Comparison of ENCODE assay signal across 13 cellular contexts in the genomic region with DNA sequence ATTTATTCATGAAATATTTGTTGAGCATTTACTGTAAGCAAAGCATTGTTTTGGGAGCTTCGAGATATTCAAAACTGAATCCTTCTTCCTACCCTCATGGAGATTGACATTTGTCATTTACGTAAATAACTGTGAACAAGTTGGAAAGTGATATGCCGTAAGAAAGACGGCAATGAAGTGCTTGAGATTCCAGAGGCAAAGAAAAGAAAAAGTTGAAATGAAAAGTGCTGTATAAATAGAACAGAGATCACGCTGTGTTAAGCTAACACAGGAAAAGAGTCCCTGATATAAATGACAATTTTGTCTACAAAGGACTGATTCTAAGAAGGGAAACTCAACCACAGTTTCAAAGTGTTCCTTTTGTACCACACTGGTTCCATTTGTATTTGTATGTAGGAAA. TPM values are rescaled to one million over a fixed set of nuclear protein-coding genes. Genes with fewer than 3 reads are reported as not detected.
DNase-seq lines count a peak whose midpoint lies in the region; ATAC-seq, FAIRE-seq and TF ChIP-seq lines count a peak whose summit lies in the region.
"Had no signal": no experiment of that assay in that cellular context is flagged by ENCODE, and none has a peak within 500 bp of the region (broad histone marks: within the 10 kb centered on the region; RNA-seq: fewer than 3 reads in every experiment).

No MANE protein-coding gene starts in this region.

- TF ChIP-seq CTCF in WERI-Rb-1 (IDR thresholded peaks at IDR 0.05; ENCODE audit: low read depth, low read length) (no peak), endothelial cell of umbilical vein (IDR thresholded peaks at IDR 0.05; ENCODE audit: extremely low read depth in 1 of 2, insufficient read depth in 1 of 2, low read depth in 1 of 2, low read length in 2 of 2) (no peak), neural crest cell (conservative IDR thresholded peaks at IDR 0.05) (no peak)

- no peak for FAIRE-seq in endothelial cell of umbilical vein (lab: Jason Lieb, UNC)

- peak overlapping the region; percentile 57 for H3K9ac ChIP-seq in endothelial cell of umbilical vein (replicated peaks; ENCODE audit: extremely low read depth, insufficient read depth, low read length)

- H3K4me3 Mint-ChIP-seq in neural crest cell = no peak overlapping the region
- H3K4me3 Mint-ChIP-seq: H9 had no signal

- H3K9me3 ChIP-seq in WERI-Rb-1 (ENCODE audit: severe bottlenecking) (no peaks in the 10 kb centered on the region), endothelial cell of umbilical vein (replicated peaks; ENCODE audit: control insufficient read depth, insufficient read depth, low read length) (no peaks in the 10 kb centered on the region)

- H3K27me3 ChIP-seq in WERI-Rb-1 (ENCODE audit: insufficient read depth, low read depth, severe bottlenecking) (no peaks in the 10 kb centered on the region), endothelial cell of umbilical vein (ENCODE audit: control insufficient read depth in 2 of 2, insufficient read depth in 2 of 2, low read length in 2 of 2) (no peaks in the 10 kb centered on the region)

- H3K4me3 ChIP-seq in WERI-Rb-1 (ENCODE audit: low read depth, low read length) (peak overlapping the region; percentile 41), endothelial cell of umbilical vein (replicated peaks in 1 of 3; ENCODE audit: insufficient read depth in 1 of 3, low read depth in 1 of 3, low read length in 3 of 3) (no peak overlapping the region)

- H3K9me1 ChIP-seq in endothelial cell of umbilical vein (replicated peaks; ENCODE audit: control insufficient read depth, extremely low read depth, insufficient read depth, low read length) = no peaks in the 10 kb centered on the region

- H3K27ac ChIP-seq in WERI-Rb-1 (peak overlapping the region; percentile 70), endothelial cell of umbilical vein (ENCODE audit: insufficient read depth, low read depth, low read length) (peak overlapping the region; percentile 86)

- peaks cover 18% of the 10 kb centered on the region for H3K4me1 Mint-ChIP-seq in neural crest cell

- H2AFZ ChIP-seq in endothelial cell of umbilical vein (ENCODE audit: low read depth, low read length) = peak overlapping the region; percentile 31

- DNase-seq in WERI-Rb-1 (no peak), endothelial cell of umbilical vein (ENCODE audit: low read depth, low spot score) (peak; percentile 28), neural crest cell (ENCODE audit: low read depth, low spot score) (no peak), superior temporal gyrus (ENCODE audit: extremely low spot score) (peak; percentile 61)
- DNase-seq: C1 segment of cervical spinal cord, H9, NCI-H1048, NCI-H146, NCI-H2081 treated with DMSO at 0.1 percent for 48 hours, NCI-H526 treated with DMSO at 0.1 percent for 48 hours had no signal

- CTCF ChIA-PET in endothelial cell of umbilical vein (lab: Charles Lee) = interaction anchor here (0.8 to 6.6 kb wide), 6 partner anchors 9 to 489 kb away, joined by 4 to 85 read pairs (median 17); no protein-coding TSS in a partner anchor

- no peaks in the 10 kb centered on the region for H3K9me3 Mint-ChIP-seq in neural crest cell
- H3K9me3 Mint-ChIP-seq: H9 had no signal

- POLR2A ChIA-PET in endothelial cell of umbilical vein (lab: Charles Lee) = interaction anchor here (0.9 kb wide), 1 partner anchor 75 kb away, joined by 3 read pairs; no protein-coding TSS in a partner anchor

- H3K27ac Mint-ChIP-seq in neural crest cell (ENCODE audit: unreplicated experiment) = peak overlapping the region; percentile 90
- H3K27ac Mint-ChIP-seq: H9 had no signal

- no peak for TF ChIP-seq POLR2A in endothelial cell of umbilical vein (IDR thresholded peaks at IDR 0.05; ENCODE audit: low read depth, low read length)

- no peak overlapping the region for H3K4me2 ChIP-seq in endothelial cell of umbilical vein (ENCODE audit: insufficient read depth, low read length)

- H3K27me3 Mint-ChIP-seq in neural crest cell (ENCODE audit: low read depth) = no peaks in the 10 kb centered on the region

- TSS peak; percentile 92 for BruUV-seq in endothelial cell of umbilical vein (replicated peaks; lab: Mats Ljungman, UMichigan)

- dilution Hi-C loops in endothelial cell of umbilical vein (cut with MboI; ENCODE audit: extremely low pct_ligation_motif_present, low sequenced_read_pairs) = no loop called here

- H4K20me1 ChIP-seq in endothelial cell of umbilical vein (replicated peaks; ENCODE audit: control insufficient read depth, extremely low read depth, insufficient read depth, low read length) = no peaks in the 10 kb centered on the region

- H3K36me3 ChIP-seq in WERI-Rb-1 = peaks cover 7% of the 10 kb centered on the region
- H3K36me3 ChIP-seq in endothelial cell of umbilical vein (ENCODE audit: control insufficient read depth in 2 of 2, extremely low read depth in 1 of 2, insufficient read depth in 2 of 2, low read length in 2 of 2) = no peaks in the 10 kb centered on the region

- no peaks in the 10 kb centered on the region for H3K79me2 ChIP-seq in endothelial cell of umbilical vein (ENCODE audit: control insufficient read depth, insufficient read depth, low read length)

- H3K36me3 Mint-ChIP-seq in neural crest cell (ENCODE audit: low read depth) = no peaks in the 10 kb centered on the region

- intact Hi-C loops in endothelial cell of umbilical vein (cut with micrococcal nuclease) = loop anchor here (2.0 to 10.0 kb wide), 3 partner anchors 14 to 418 kb away; a partner anchor contains a TSS

- ATAC-seq in HG03342 (IDR thresholded peaks at IDR 0.05; ENCODE audit: unreplicated experiment) (no peak), HG03442 (IDR thresholded peaks at IDR 0.05; ENCODE audit: unreplicated experiment) (no peak), GM21515 (IDR thresholded peaks at IDR 0.05; ENCODE audit: unreplicated experiment) (no peak)

- peaks cover 23% of the 10 kb centered on the region for H3K4me1 ChIP-seq in endothelial cell of umbilical vein (ENCODE audit: control insufficient read depth, extremely low read depth, insufficient read depth, low read length)

TF ChIP-seq in endothelial cell of umbilical vein, 7 proteins besides CTCF, POLR2A, EP300 and RAD21:
- no peak for TF ChIP-seq MYC (IDR thresholded peaks at IDR 0.05; ENCODE audit: low read depth, low read length)
- TF ChIP-seq FOS (IDR thresholded peaks at IDR 0.05; ENCODE audit: borderline replicate concordance, insufficient read depth, low read length) = no peak
- no peak for TF ChIP-seq GATA2 (IDR thresholded peaks at IDR 0.05; ENCODE audit: insufficient read depth, insufficient read length, low read depth, low read length)
- no peak for TF ChIP-seq JUN (IDR thresholded peaks at IDR 0.05; ENCODE audit: borderline replicate concordance, insufficient read depth, insufficient read length, low read depth)
- TF ChIP-seq, protein P1, sequence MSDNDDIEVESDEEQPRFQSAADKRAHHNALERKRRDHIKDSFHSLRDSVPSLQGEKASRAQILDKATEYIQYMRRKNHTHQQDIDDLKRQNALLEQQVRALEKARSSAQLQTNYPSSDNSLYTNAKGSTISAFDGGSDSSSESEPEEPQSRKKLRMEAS (IDR thresholded peaks at IDR 0.05; ENCODE audit: insufficient read depth, insufficient read length) = no peak
- TF ChIP-seq POLR2AphosphoS5 (IDR thresholded peaks at IDR 0.05; ENCODE audit: insufficient read depth, low read depth, low read length) = no peak
- no peak for TF ChIP-seq EZH2 (IDR thresholded peaks at IDR 0.05; ENCODE audit: borderline replicate concordance, low read depth, low read length, severe bottlenecking)

RNA-seq across cellular contexts. Expression of a gene that starts 1.8 kb away (rescaled TPM):
- total RNA-seq in endothelial cell of umbilical vein (8.7 and 11.3 TPM in 2 replicates), neural crest cell (0.14 TPM in 1 of 2 replicates, not detected in the other)
- 18.2 and 30.8 TPM in 2 replicates for polyA plus RNA-seq in endothelial cell of umbilical vein
- polyA plus RNA-seq in endothelial cell of umbilical vein (2011; cell fraction: cytosol; rRNA removed) = 5.4 and 5.9 TPM in 2 replicates
- polyA plus RNA-seq in endothelial cell of umbilical vein (2011; cell fraction: nucleus; rRNA removed) = 7.2 and 9.4 TPM in 2 replicates
- polyA plus RNA-seq in endothelial cell of umbilical vein (2012) = 3.2 and 3.9 TPM in 2 replicates
- polyA minus RNA-seq in endothelial cell of umbilical vein = 19.1 and 26.3 TPM in 2 replicates
- not detected for polyA minus RNA-seq in endothelial cell of umbilical vein (2011; cell fraction: cytosol; rRNA and poly(A)+ RNA removed)
- polyA minus RNA-seq in endothelial cell of umbilical vein (2011; cell fraction: nucleus; rRNA and poly(A)+ RNA removed) = 5.0 and 5.2 TPM in 2 replicates
- total RNA-seq: H9 had no signal

Comparison
In these comparisons a context has a peak if more than half of its experiments do, and no peak if none do; other contexts are left out.
1. DNase-seq: peak in endothelial cell of umbilical vein (single experiment) and superior temporal gyrus (single experiment); none in WERI-Rb-1 (single experiment) and neural crest cell (single experiment).